8 cellular contexts compared by ENCODE assay signal in genomic region chr11:42232655-42233054, GRCh38.
"Had no signal": no experiment of that assay in that cellular context is flagged by ENCODE, and none has a peak within 500 bp of the region (broad histone marks: within the 10 kb centered on the region; RNA-seq: fewer than 3 reads in every experiment).

No MANE protein-coding gene starts in this region.

- H3K4me3 Mint-ChIP-seq: HFFc6 had no signal

- ATAC-seq: HCT116, K562 had no signal

- H3K4me3 ChIP-seq: HAP-1, K562 had no signal

- DNase-seq: GOT3, HFFc6, IMR-90, KG1 had no signal

- H3K36me3 ChIP-seq: HAP-1 had no signal

- H3K27ac ChIP-seq: HL-60 had no signal

- H3K4me1 ChIP-seq: HAP-1 had no signal
